Comparison of ENCODE assay signal across 14 cellular contexts in genomic region chr16:82769845-82770244, GRCh38.
"Had no signal": no experiment of that assay in that cellular context is flagged by ENCODE, and none has a peak within 500 bp of the region (broad histone marks: within the 10 kb centered on the region; RNA-seq: fewer than 3 reads in every experiment).

No MANE protein-coding gene starts in this region.

- H3K27me3 ChIP-seq: colonic mucosa, foreskin keratinocyte, hepatocyte, tibial artery had no signal

- H3K4me3 ChIP-seq: colonic mucosa, hepatocyte, smooth muscle cell, tibial artery had no signal

- H3K4me1 ChIP-seq: colonic mucosa, foreskin keratinocyte, parathyroid adenoma had no signal

- DNase-seq: activated CD4-positive, alpha-beta T cell treated with anti-CD3 and anti-CD28 coated beads for 4 hours; activated CD8-positive, alpha-beta memory T cell treated with anti-CD3 and anti-CD28 coated beads, Interleukin-2, amount 50 U/mL, for 48 hours; activated CD8-positive, alpha-beta T cell treated with anti-CD3 and anti-CD28 coated beads, Interleukin-2, amount 10 ng/mL, durations not matched to agents 7 days and 5 days; activated naive CD4-positive, alpha-beta T cell treated with anti-CD3 and anti-CD28 coated beads for 36 hours; colonic mucosa; effector CD4-positive, alpha-beta T cell; foreskin keratinocyte; naive B cell; WERI-Rb-1 had no signal

- H3K9me3 ChIP-seq: colonic mucosa, tibial artery had no signal

- ATAC-seq: activated CD8-positive, alpha-beta T cell treated with anti-CD3 and anti-CD28 coated beads, Interleukin-2, amount 10 ng/mL, durations not matched to agents 7 days and 5 days; foreskin keratinocyte; stimulated activated effector memory CD8-positive, alpha-beta T cell treated with anti-CD3 and anti-CD28 coated beads, Interleukin-12 subunit alpha, Interleukin-12 subunit beta, amount 100 ng/mL, for 72 hours had no signal

- H3K27ac ChIP-seq: colonic mucosa, foreskin keratinocyte, hepatocyte, parathyroid adenoma, tibial artery, WERI-Rb-1 had no signal

- H3K36me3 ChIP-seq: colonic mucosa, tibial artery, WERI-Rb-1 had no signal
